ENCODE assay signal across 9 cellular contexts in genomic region chr1:6599141-6599975, GRCh38. TPM values are rescaled to one million over a fixed set of nuclear protein-coding genes. Genes with fewer than 3 reads are reported as not detected.
DNase-seq lines count a peak whose midpoint lies in the region; ATAC-seq and TF ChIP-seq lines count a peak whose summit lies in the region.
"Had no signal": no experiment of that assay in that cellular context is flagged by ENCODE, and none has a peak within 500 bp of the region (broad histone marks: within the 10 kb centered on the region; RNA-seq: fewer than 3 reads in every experiment).

No MANE protein-coding gene starts in this region.

- no peaks in the 10 kb centered on the region for H3K27me3 Mint-ChIP-seq in T-helper 17 cell
- H3K27me3 Mint-ChIP-seq in naive B cell: no peaks in the 10 kb centered on the region
- peaks cover 8% of the 10 kb centered on the region for H3K27me3 Mint-ChIP-seq in type B pancreatic cell

- H3K36me3 Mint-ChIP-seq in T-helper 17 cell (ENCODE audit: low read depth) (no peaks in the 10 kb centered on the region), naive B cell (no peaks in the 10 kb centered on the region), type B pancreatic cell (no peaks in the 10 kb centered on the region)

- H3K4me1 Mint-ChIP-seq in T-helper 17 cell: peaks cover 26% of the 10 kb centered on the region
- H3K4me1 Mint-ChIP-seq in naive B cell: peaks cover 26 to 47% (median 44%) of the 10 kb centered on the region in 3 donors
- H3K4me1 Mint-ChIP-seq in type B pancreatic cell (ENCODE audit: unreplicated experiment): peaks cover 24% of the 10 kb centered on the region

- TF ChIP-seq CTCF in breast epithelium (IDR thresholded peaks at IDR 0.05) (peak in 1 of 3 donors; percentile 34), type B pancreatic cell (conservative IDR thresholded peaks at IDR 0.05) (no peak)

- no peaks in the 10 kb centered on the region for H3K27me3 ChIP-seq in breast epithelium

- peak overlapping the region; percentile 98 for H3K4me3 Mint-ChIP-seq in T-helper 17 cell
- H3K4me3 Mint-ChIP-seq in naive B cell: peak overlapping the region; percentile 47 to 99 (median 91)
- H3K4me3 Mint-ChIP-seq in type B pancreatic cell: peak overlapping the region; percentile 31

- peak; percentile 15 for TF ChIP-seq POLR2A in breast epithelium (IDR thresholded peaks at IDR 0.05)

- H3K27ac Mint-ChIP-seq in T-helper 17 cell (peak overlapping the region; percentile 95), naive B cell (peak overlapping the region in 3 of 6 donors; percentile 27 to 77 (median 51)), type B pancreatic cell (no peak overlapping the region)

- peak overlapping the region; percentile 73 to 97 (median 96) for H3K4me3 ChIP-seq in breast epithelium

- H3K9me3 Mint-ChIP-seq in naive B cell (no peaks in the 10 kb centered on the region), type B pancreatic cell (no peaks in the 10 kb centered on the region)

- H3K36me3 ChIP-seq in breast epithelium: no peaks in the 10 kb centered on the region

- ATAC-seq in T-helper 17 cell (peak; percentile 18), naive B cell (ENCODE audit: low read depth in 2 of 2) (peak; percentile 9 to 10), GM18867 (IDR thresholded peaks at IDR 0.05; ENCODE audit: unreplicated experiment) (no peak), HG03442 (IDR thresholded peaks at IDR 0.05; ENCODE audit: unreplicated experiment) (no peak)
- ATAC-seq: HCT116 had no signal

- H3K4me1 ChIP-seq in breast epithelium: peaks cover 15 to 29% of the 10 kb centered on the region in 2 donors

- no peaks in the 10 kb centered on the region for H3K9me3 ChIP-seq in T-helper 17 cell (ENCODE audit: control insufficient read depth, low read length, poor library complexity, severe bottlenecking)
- no peaks in the 10 kb centered on the region for H3K9me3 ChIP-seq in breast epithelium

- peak overlapping the region; percentile 98 to 99 for H3K27ac ChIP-seq in breast epithelium

- peak; percentile 24 for DNase-seq in ELR (ENCODE audit: low read depth)
- peak in 1 of 3 donors; percentile 28 for DNase-seq in T-helper 17 cell
- DNase-seq in breast epithelium (ENCODE audit: low spot score in 2 of 2): no peak
- peak; percentile 41 for DNase-seq in naive B cell
- DNase-seq in type B pancreatic cell (ENCODE audit: extremely low spot score, unreplicated experiment): no peak
- no peak for DNase-seq in HCEC 1CT

- intact Hi-C loops in breast epithelium (cut with DNase I; ENCODE audit: low total_unique reads): no loop called here

RNA-seq across cellular contexts. Expression of gene KLHL21, which starts 3.3 kb away (rescaled TPM):
- total RNA-seq in T-helper 17 cell (10 to 100 TPM; 26.1 to 33.8 TPM), breast epithelium (10 to 100 TPM; 45.2 to 61.3 (median 58.1) TPM), type B pancreatic cell (ENCODE audit: low replicate concordance) (13.6 and 15.1 TPM in 2 replicates)
- 10 to 100 TPM in 4 of 6 donors, 1 to 10 TPM in 2; 9.7 to 17.9 (median 10.5) TPM for polyA plus RNA-seq in naive B cell (ENCODE audit: low read depth in 6 of 6)

RNA-seq across cellular contexts. Expression of gene PHF13, which starts 14.2 kb away (rescaled TPM):
- total RNA-seq in T-helper 17 cell: 1 to 10 TPM; 5.9 to 8.0 TPM
- total RNA-seq in breast epithelium: 10 to 100 TPM; 10.9 to 18.3 (median 14.4) TPM
- polyA plus RNA-seq in naive B cell (ENCODE audit: low read depth in 6 of 6): 1 to 10 TPM; 2.7 to 6.0 (median 4.2) TPM
- 14.7 and 21.2 TPM in 2 replicates for total RNA-seq in type B pancreatic cell (ENCODE audit: low replicate concordance)

RNA-seq across cellular contexts. Expression of gene ZBTB48, which starts 19.6 kb away (rescaled TPM):
- total RNA-seq in T-helper 17 cell (10 to 100 TPM; 34.0 to 34.2 TPM), breast epithelium (10 to 100 TPM; 19.3 to 19.6 (median 19.4) TPM), type B pancreatic cell (ENCODE audit: low replicate concordance) (30.7 and 44.2 TPM in 2 replicates)
- polyA plus RNA-seq in naive B cell (ENCODE audit: low read depth in 6 of 6): 10 to 100 TPM; 13.3 to 30.2 (median 24.4) TPM

RNA-seq across cellular contexts. Expression of gene THAP3, which starts 25.3 kb away (rescaled TPM):
- total RNA-seq in T-helper 17 cell (10 to 100 TPM; 13.3 to 14.0 TPM), breast epithelium (10 to 100 TPM; 20.3 to 28.2 (median 28.1) TPM), type B pancreatic cell (ENCODE audit: low replicate concordance) (18.4 and 21.6 TPM in 2 replicates)
- 10 to 100 TPM; 10.4 to 26.9 (median 21.7) TPM for polyA plus RNA-seq in naive B cell (ENCODE audit: low read depth in 6 of 6)

RNA-seq across cellular contexts. Expression of gene TAS1R1, which starts 44.3 kb away (rescaled TPM):
- not detected for total RNA-seq in T-helper 17 cell
- total RNA-seq in breast epithelium: under 1 TPM in 1 of 3 donors, not detected in 2; 0.16 TPM
- under 1 TPM in 2 of 6 donors, not detected in 4; 0.16 to 0.22 TPM for polyA plus RNA-seq in naive B cell (ENCODE audit: low read depth in 6 of 6)
- total RNA-seq in type B pancreatic cell (ENCODE audit: low replicate concordance): not detected in 2 replicates

Comparison
In these comparisons a context has a peak if more than half of its experiments do, and no peak if none do; other contexts are left out.
1. DNase-seq: peak in ELR (single experiment) and naive B cell (single experiment); none in breast epithelium (0 of 2), type B pancreatic cell (single experiment) and HCEC 1CT (single experiment).
2. ATAC-seq: peak in T-helper 17 cell (single experiment) and naive B cell (2 of 2); none in GM18867 (single experiment) and HG03442 (single experiment).
3. H3K4me3 Mint-ChIP-seq: peak in every context shown above with its lines; median percentile 98 in T-helper 17 cell; 91 in naive B cell; 31 in type B pancreatic cell.